ENCODE assay signal across 26 cellular contexts in genomic region chr9:1495282-1495681, GRCh38.
"Had no signal": no experiment of that assay in that cellular context is flagged by ENCODE, and none has a peak within 500 bp of the region (broad histone marks: within the 10 kb centered on the region; RNA-seq: fewer than 3 reads in every experiment).

No MANE protein-coding gene starts in this region.

- H3K27me3 ChIP-seq: SJCRH30 had no signal

- H3K27ac ChIP-seq: SJCRH30, SK-N-MC had no signal

- H3K36me3 Mint-ChIP-seq: activated naive CD4-positive, alpha-beta T cell treated with anti-CD3 and anti-CD28 coated beads, Interleukin-2, amount 10 ng/mL, durations not matched to agents 7 days and 5 days; activated naive CD8-positive, alpha-beta T cell; brain had no signal

- H3K4me3 Mint-ChIP-seq: activated B cell treated with CpG ODN at 0.5 μM for 24 hours; activated CD4-positive, alpha-beta memory T cell treated with anti-CD3 and anti-CD28 coated beads, Interleukin-2, amount 10 ng/mL, durations not matched to agents 7 days and 5 days; activated naive CD4-positive, alpha-beta T cell treated with anti-CD3 and anti-CD28 coated beads, Interleukin-2, amount 10 ng/mL, durations not matched to agents 7 days and 5 days; activated naive CD8-positive, alpha-beta T cell; activated naive CD8-positive, alpha-beta T cell treated with anti-CD3 and anti-CD28 coated beads, Interleukin-2, amount 50 U/mL, for 24 hours; activated T-cell treated with anti-CD3 and anti-CD28 coated beads, Interleukin-2, amount 50 U/mL, for 72 hours; activated T-helper 17 cell treated with anti-CD3 and anti-CD28 coated beads, Interleukin-2, amount 50 U/mL, for 72 hours; brain; T-helper 2 cell treated with Interferon-gamma antibody and Interleukin-4, amounts not matched to agents 5 μg/mL and 100 μg/mL, for 36 hours had no signal

- H3K27ac Mint-ChIP-seq: activated B cell treated with CpG ODN at 0.5 μM for 24 hours; activated CD4-positive, alpha-beta memory T cell treated with anti-CD3 and anti-CD28 coated beads, Interleukin-2, amount 10 ng/mL, durations not matched to agents 7 days and 5 days; activated naive CD4-positive, alpha-beta T cell treated with anti-CD3 and anti-CD28 coated beads, Interleukin-2, amount 10 ng/mL, durations not matched to agents 7 days and 5 days; activated naive CD8-positive, alpha-beta T cell; activated naive CD8-positive, alpha-beta T cell treated with anti-CD3 and anti-CD28 coated beads, Interleukin-2, amount 50 U/mL, for 24 hours; activated T-cell treated with anti-CD3 and anti-CD28 coated beads, Interleukin-2, amount 50 U/mL, for 72 hours; activated T-helper 17 cell treated with anti-CD3 and anti-CD28 coated beads, Interleukin-2, amount 50 U/mL, for 72 hours; brain; T-helper 2 cell treated with Interferon-gamma antibody and Interleukin-4, amounts not matched to agents 5 μg/mL and 100 μg/mL, for 36 hours had no signal

- H3K4me1 Mint-ChIP-seq: activated B cell treated with CpG ODN at 0.5 μM for 24 hours; activated naive CD4-positive, alpha-beta T cell treated with anti-CD3 and anti-CD28 coated beads, Interleukin-2, amount 10 ng/mL, durations not matched to agents 7 days and 5 days; activated T-helper 17 cell treated with anti-CD3 and anti-CD28 coated beads, Interleukin-2, amount 50 U/mL, for 72 hours had no signal

- H3K27me3 Mint-ChIP-seq: activated B cell treated with CpG ODN at 0.5 μM for 24 hours; activated CD4-positive, alpha-beta memory T cell treated with anti-CD3 and anti-CD28 coated beads, Interleukin-2, amount 10 ng/mL, durations not matched to agents 7 days and 5 days; activated naive CD4-positive, alpha-beta T cell treated with anti-CD3 and anti-CD28 coated beads, Interleukin-2, amount 10 ng/mL, durations not matched to agents 7 days and 5 days; activated naive CD8-positive, alpha-beta T cell; activated naive CD8-positive, alpha-beta T cell treated with anti-CD3 and anti-CD28 coated beads, Interleukin-2, amount 50 U/mL, for 24 hours; activated T-helper 17 cell treated with anti-CD3 and anti-CD28 coated beads, Interleukin-2, amount 50 U/mL, for 72 hours; brain had no signal

- H3K4me3 ChIP-seq: SJCRH30, SK-N-MC had no signal

- DNase-seq: activated B cell treated with CpG ODN at 0.5 μM for 24 hours; activated CD4-positive, alpha-beta memory T cell treated with anti-CD3 and anti-CD28 coated beads, Interleukin-2, amount 10 ng/mL, durations not matched to agents 7 days and 5 days; activated CD4-positive, alpha-beta T cell treated with anti-CD3 and anti-CD28 coated beads for 4 hours; activated CD4-positive, CD25-positive, alpha-beta regulatory T cell treated with anti-CD3 and anti-CD28 coated beads, Interleukin-2, amount 50 U/mL, for 72 hours; activated gamma-delta T cell; activated naive CD4-positive, alpha-beta T cell treated with anti-CD3 and anti-CD28 coated beads, Interleukin-2, amount 10 ng/mL, durations not matched to agents 7 days and 5 days; activated naive CD8-positive, alpha-beta T cell treated with anti-CD3 and anti-CD28 coated beads, Interleukin-2, amount 50 U/mL, for 24 hours; activated T-cell treated with anti-CD3 and anti-CD28 coated beads, Interleukin-2, amount 50 U/mL, for 1 hour; activated T-cell treated with anti-CD3 and anti-CD28 coated beads, Interleukin-2, amount 50 U/mL, for 72 hours; anterior cingulate cortex; caudate nucleus; cerebellar nuclear complex; Karpas-422; KBM-7; NCI-H1417 treated with DMSO at 0.1 percent for 48 hours; NCI-H2081; NCI-H2227 treated with DMSO at 0.1 percent for 48 hours; NCI-H446; NCI-H524 treated with DMSO at 0.1 percent for 48 hours; SHP77 had no signal

- H3K9me3 ChIP-seq: SJCRH30 had no signal

- H3K36me3 ChIP-seq: SJCRH30 had no signal

- H3K9me3 Mint-ChIP-seq: activated B cell treated with CpG ODN at 0.5 μM for 24 hours; activated CD4-positive, alpha-beta memory T cell treated with anti-CD3 and anti-CD28 coated beads, Interleukin-2, amount 10 ng/mL, durations not matched to agents 7 days and 5 days; activated naive CD4-positive, alpha-beta T cell treated with anti-CD3 and anti-CD28 coated beads, Interleukin-2, amount 10 ng/mL, durations not matched to agents 7 days and 5 days; activated naive CD8-positive, alpha-beta T cell treated with anti-CD3 and anti-CD28 coated beads, Interleukin-2, amount 50 U/mL, for 24 hours; activated T-cell treated with anti-CD3 and anti-CD28 coated beads, Interleukin-2, amount 50 U/mL, for 72 hours; activated T-helper 17 cell treated with anti-CD3 and anti-CD28 coated beads, Interleukin-2, amount 50 U/mL, for 72 hours; brain; T-helper 2 cell treated with Interferon-gamma antibody and Interleukin-4, amounts not matched to agents 5 μg/mL and 100 μg/mL, for 36 hours had no signal
